ENCODE assay signal across 27 cellular contexts in genomic region chr3:123464211-123464610, GRCh38. TPM values are rescaled to one million over a fixed set of nuclear protein-coding genes. Genes with fewer than 3 reads are reported as not detected.
"Had no signal": no experiment of that assay in that cellular context is flagged by ENCODE, and none has a peak within 500 bp of the region (broad histone marks: within the 10 kb centered on the region; RNA-seq: fewer than 3 reads in every experiment).

No MANE protein-coding gene starts in this region.

- H3K4me3 Mint-ChIP-seq: dendritic cell treated with granulocyte-macrophage colony-stimulating factor and Interleukin-4, amounts not matched to agents 40 ng/mL and 50 ng/mL, for 4 days; effector memory CD8-positive, alpha-beta T cell; endodermal cell had no signal

- H3K36me3 ChIP-seq: colonic mucosa, esophagus muscularis mucosa, esophagus squamous epithelium, gastrocnemius medialis, gastroesophageal sphincter, heart left ventricle, heart right ventricle had no signal

- H3K27me3 ChIP-seq: colonic mucosa, dorsolateral prefrontal cortex, esophagus muscularis mucosa, gastroesophageal sphincter had no signal

- H3K27ac Mint-ChIP-seq: dendritic cell treated with granulocyte-macrophage colony-stimulating factor and Interleukin-4, amounts not matched to agents 40 ng/mL and 50 ng/mL, for 4 days; effector memory CD8-positive, alpha-beta T cell; endodermal cell had no signal

- H3K4me1 ChIP-seq: colonic mucosa, esophagus muscularis mucosa, esophagus squamous epithelium, foreskin keratinocyte, gastrocnemius medialis had no signal

- H3K9me3 Mint-ChIP-seq: dendritic cell treated with granulocyte-macrophage colony-stimulating factor and Interleukin-4, amounts not matched to agents 40 ng/mL and 50 ng/mL, for 4 days; effector memory CD8-positive, alpha-beta T cell; endodermal cell had no signal

- H3K9me3 ChIP-seq: colonic mucosa, esophagus muscularis mucosa, esophagus squamous epithelium, gastrocnemius medialis, gastroesophageal sphincter, heart left ventricle, heart right ventricle had no signal

- ATAC-seq: effector memory CD8-positive, alpha-beta T cell; esophagus mucosa; foreskin keratinocyte; gastrocnemius medialis; gastroesophageal sphincter; heart left ventricle; heart right ventricle had no signal

- H3K4me3 ChIP-seq: colonic mucosa, coronary artery, dorsolateral prefrontal cortex, esophagus muscularis mucosa, esophagus squamous epithelium, gastrocnemius medialis, gastroesophageal sphincter, heart left ventricle, heart right ventricle had no signal

- H3K27ac ChIP-seq: colonic mucosa, coronary artery, dorsolateral prefrontal cortex, epithelial cell of prostate, esophagus muscularis mucosa, esophagus squamous epithelium, foreskin keratinocyte, gastrocnemius medialis, gastroesophageal sphincter, heart left ventricle, heart right ventricle had no signal

- DNase-seq: colonic mucosa; cortex of kidney; dermis blood vessel endothelial cell; dorsolateral prefrontal cortex; effector CD4-positive, alpha-beta T cell; effector CD8-positive, alpha-beta T cell; effector memory CD4-positive, alpha-beta T cell; effector memory CD8-positive, alpha-beta T cell; endodermal cell; erythroblast; esophagus squamous epithelium; foreskin fibroblast; foreskin keratinocyte; foreskin melanocyte; gastrocnemius medialis; glutamatergic neuron; head of caudate nucleus; heart left ventricle; heart right ventricle had no signal

RNA-seq across cellular contexts. Expression of gene ADCY5, which starts 15.3 kb away (rescaled TPM):
- total RNA-seq: endothelial cell of umbilical vein, glomerular endothelial cell had no signal
